Comparison of ENCODE assay signal across 1 cellular context in genomic region chr11:77102246-77103210, GRCh38.
TF ChIP-seq lines count a peak whose summit lies in the region.

OMP (plus strand) TSS chr11:77102840; CDS start chr11:77102840, 0 bp downstream.

TF ChIP-seq in HepG2, 621 proteins besides CTCF, POLR2A, EP300 and RAD21 (continued from another document):
- TF ChIP-seq ZBTB33 (CRISPR knock-in tag; IDR thresholded peaks at IDR 0.05), result peak; percentile 60; the same call in 1 of the 2 replicates
- no peak for TF ChIP-seq ARNT2 (CRISPR knock-in tag; IDR thresholded peaks at IDR 0.05; ENCODE audit: low read depth)
- TF ChIP-seq KMT2B (CRISPR knock-in tag; IDR thresholded peaks at IDR 0.05), result no peak
